In genomic region chr15:90665288-90666134, GRCh38 we compare ENCODE assay signal across 1 cellular context.
TF ChIP-seq lines count a peak whose summit lies in the region.

No MANE protein-coding gene starts in this region.

TF ChIP-seq in GM23338, 12 proteins besides CTCF, POLR2A, EP300 and RAD21:
- TF ChIP-seq ZNF462 (CRISPR knock-in tag; IDR thresholded peaks at IDR 0.05) (no peak), POLR2AphosphoS5 (IDR thresholded peaks at IDR 0.05; ENCODE audit: low read depth) (peak; percentile 40; the same call in 1 of the 2 replicates), STAT1 (IDR thresholded peaks at IDR 0.05; ENCODE audit: unreplicated experiment) (no peak), ZNF114 (CRISPR knock-in tag; IDR thresholded peaks at IDR 0.05) (no peak), ZNF331 (CRISPR knock-in tag; IDR thresholded peaks at IDR 0.05; ENCODE audit: low read depth) (no peak), CREB1 (CRISPR knock-in tag; IDR thresholded peaks at IDR 0.05; ENCODE audit: low read depth) (no peak)
